11 cellular contexts compared by ENCODE assay signal in genomic region chr22:39478461-39478860, GRCh38. TPM values are rescaled to one million over a fixed set of nuclear protein-coding genes. Genes with fewer than 3 reads are reported as not detected.
A peak's percentile ranks its signal among the peaks of the same experiment; 100 is the strongest.
DNase-seq lines count a peak whose midpoint lies in the region; ATAC-seq and TF ChIP-seq lines count a peak whose summit lies in the region.
"Had no signal": no experiment of that assay in that cellular context is flagged by ENCODE, and none has a peak within 500 bp of the region (broad histone marks: within the 10 kb centered on the region; RNA-seq: fewer than 3 reads in every experiment).

No MANE protein-coding gene starts in this region.

- H3K9me3 ChIP-seq in neural progenitor cell (ENCODE audit: low read depth), result no peaks in the 10 kb centered on the region

- ATAC-seq in GM23338 (peak; percentile 75), HG03432 (IDR thresholded peaks at IDR 0.05; ENCODE audit: unreplicated experiment) (no peak)

- H3K27me3 ChIP-seq in GM23338 (ENCODE audit: insufficient read depth) (no peaks in the 10 kb centered on the region), neural progenitor cell (no peaks in the 10 kb centered on the region)

- H3K4me3 Mint-ChIP-seq in GM23338 (no peak overlapping the region), neural progenitor cell (no peak overlapping the region)
- H3K4me3 Mint-ChIP-seq: mesothelial cell of epicardium had no signal

- peaks cover 31% of the 10 kb centered on the region for H3K4me1 Mint-ChIP-seq in GM23338
- H3K4me1 Mint-ChIP-seq in neural progenitor cell, result peaks cover 32% of the 10 kb centered on the region

- TF ChIP-seq CTCF in GM23338 (conservative IDR thresholded peaks at IDR 0.05; ENCODE audit: low read depth in 2 of 2) (no peak), neural progenitor cell (IDR thresholded peaks at IDR 0.05) (no peak)

- H3K27ac Mint-ChIP-seq in GM23338 (no peak overlapping the region), neural progenitor cell (no peak overlapping the region)
- H3K27ac Mint-ChIP-seq: mesothelial cell of epicardium had no signal

- peaks cover 7% of the 10 kb centered on the region for H3K27me3 Mint-ChIP-seq in GM23338 (ENCODE audit: insufficient read depth, low read depth, poor library complexity)
- H3K27me3 Mint-ChIP-seq in neural progenitor cell (ENCODE audit: insufficient read depth, low read depth), result peaks cover 3% of the 10 kb centered on the region

- H3K36me3 ChIP-seq in GM23338 (ENCODE audit: insufficient read depth) (no peaks in the 10 kb centered on the region), neural progenitor cell (no peaks in the 10 kb centered on the region)

- peaks cover 7% of the 10 kb centered on the region; the same call in 1 of the 2 replicates for H4K20me1 ChIP-seq in GM23338 (replicated peaks; ENCODE audit: insufficient read depth)
- peaks cover 94% of the 10 kb centered on the region for H4K20me1 ChIP-seq in neural progenitor cell (ENCODE audit: low read depth)

- H3K4me2 ChIP-seq in GM23338 (no peak overlapping the region), neural progenitor cell (no peak overlapping the region)

- H3K9me3 Mint-ChIP-seq in GM23338 (no peaks in the 10 kb centered on the region; the same call in 2 of the 3 replicates), neural progenitor cell (peaks cover 2% of the 10 kb centered on the region)
- H3K9me3 Mint-ChIP-seq: mesothelial cell of epicardium had no signal

- H3K36me3 Mint-ChIP-seq in GM23338 (ENCODE audit: low read depth) (no peaks in the 10 kb centered on the region; the same call in 2 of the 3 replicates), neural progenitor cell (no peaks in the 10 kb centered on the region)
- H3K36me3 Mint-ChIP-seq: mesothelial cell of epicardium had no signal

- no peak overlapping the region for H3K9ac ChIP-seq in neural progenitor cell

- peaks cover 17% of the 10 kb centered on the region for H3K4me1 ChIP-seq in GM23338 (ENCODE audit: insufficient read depth)
- H3K4me1 ChIP-seq in neural progenitor cell, result peaks cover 25% of the 10 kb centered on the region

- H3F3A ChIP-seq in GM23338 (replicated peaks; ENCODE audit: low read depth) (0 out of 2 replicates have a peak, but pooled peaks cover 6% of the 10 kb centered on the region), neural progenitor cell (ENCODE audit: low read depth) (no peaks in the 10 kb centered on the region)

- no peak overlapping the region for H3K4me3 ChIP-seq in GM23338
- H3K4me3 ChIP-seq in neural progenitor cell, result no peak overlapping the region

- no peaks in the 10 kb centered on the region for H3K9me2 ChIP-seq in GM23338 (ENCODE audit: insufficient read depth)

- H3K79me2 ChIP-seq in GM23338 (replicated peaks; ENCODE audit: insufficient read depth) (no peaks in the 10 kb centered on the region), neural progenitor cell (ENCODE audit: low read depth) (no peaks in the 10 kb centered on the region)

- H2AFZ ChIP-seq in GM23338 (no peak overlapping the region), neural progenitor cell (replicated peaks) (no peak overlapping the region)

- peak; percentile 80 for DNase-seq in GM23338 (ENCODE audit: low spot score)
- peak; percentile 8 for DNase-seq in OCI-M1 (lab: John Stamatoyannopoulos, UW)
- DNase-seq in dermis blood vessel endothelial cell, result peak; percentile 44
- peak; percentile 60 for DNase-seq in neural progenitor cell (ENCODE audit: low spot score)
- DNase-seq in cerebellum (ENCODE audit: low spot score), result no peak
- DNase-seq in NCI-H2196 (lab: John Stamatoyannopoulos, UW; ENCODE audit: unreplicated experiment), result no peak
- DNase-seq: DMS 273 treated with DMSO at 0.1 percent for 48 hours, NCI-H1694, SIG-M5 had no signal

- H3K27ac ChIP-seq in GM23338 (ENCODE audit: low read depth) (no peak overlapping the region), neural progenitor cell (no peak overlapping the region)

TF ChIP-seq in GM23338, 12 proteins besides CTCF, POLR2A, EP300 and RAD21:
- no peak for TF ChIP-seq EZH2 (IDR thresholded peaks at IDR 0.05; ENCODE audit: low read depth, unreplicated experiment)
- TF ChIP-seq, protein P1, sequence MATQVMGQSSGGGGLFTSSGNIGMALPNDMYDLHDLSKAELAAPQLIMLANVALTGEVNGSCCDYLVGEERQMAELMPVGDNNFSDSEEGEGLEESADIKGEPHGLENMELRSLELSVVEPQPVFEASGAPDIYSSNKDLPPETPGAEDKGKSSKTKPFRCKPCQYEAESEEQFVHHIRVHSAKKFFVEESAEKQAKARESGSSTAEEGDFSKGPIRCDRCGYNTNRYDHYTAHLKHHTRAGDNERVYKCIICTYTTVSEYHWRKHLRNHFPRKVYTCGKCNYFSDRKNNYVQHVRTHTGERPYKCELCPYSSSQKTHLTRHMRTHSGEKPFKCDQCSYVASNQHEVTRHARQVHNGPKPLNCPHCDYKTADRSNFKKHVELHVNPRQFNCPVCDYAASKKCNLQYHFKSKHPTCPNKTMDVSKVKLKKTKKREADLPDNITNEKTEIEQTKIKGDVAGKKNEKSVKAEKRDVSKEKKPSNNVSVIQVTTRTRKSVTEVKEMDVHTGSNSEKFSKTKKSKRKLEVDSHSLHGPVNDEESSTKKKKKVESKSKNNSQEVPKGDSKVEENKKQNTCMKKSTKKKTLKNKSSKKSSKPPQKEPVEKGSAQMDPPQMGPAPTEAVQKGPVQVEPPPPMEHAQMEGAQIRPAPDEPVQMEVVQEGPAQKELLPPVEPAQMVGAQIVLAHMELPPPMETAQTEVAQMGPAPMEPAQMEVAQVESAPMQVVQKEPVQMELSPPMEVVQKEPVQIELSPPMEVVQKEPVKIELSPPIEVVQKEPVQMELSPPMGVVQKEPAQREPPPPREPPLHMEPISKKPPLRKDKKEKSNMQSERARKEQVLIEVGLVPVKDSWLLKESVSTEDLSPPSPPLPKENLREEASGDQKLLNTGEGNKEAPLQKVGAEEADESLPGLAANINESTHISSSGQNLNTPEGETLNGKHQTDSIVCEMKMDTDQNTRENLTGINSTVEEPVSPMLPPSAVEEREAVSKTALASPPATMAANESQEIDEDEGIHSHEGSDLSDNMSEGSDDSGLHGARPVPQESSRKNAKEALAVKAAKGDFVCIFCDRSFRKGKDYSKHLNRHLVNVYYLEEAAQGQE (IDR thresholded peaks at IDR 0.05; ENCODE audit: unreplicated experiment), result peak; percentile 88

RNA-seq across cellular contexts. Expression of gene MGAT3, which starts 21.6 kb away (rescaled TPM):
- 10.2 and 13.1 TPM in 2 replicates for total RNA-seq in GM23338 (2014; rRNA removed; shearing (Covaris generic))
- 1.6 and 1.7 TPM in 2 replicates for polyA plus RNA-seq in GM23338 (2016; fragmentation: Nextera tagmentation; extraction: Ambion mirVana)
- total RNA-seq in dermis blood vessel endothelial cell, result under 0.01 TPM in 1 of 2 replicates, not detected in the other
- total RNA-seq in neural progenitor cell (ENCODE audit: low replicate concordance), result 7.5 and 18.5 TPM in 2 replicates
- total RNA-seq in cerebellum, result 26.0 TPM

RNA-seq across cellular contexts. Expression of gene MIEF1, which starts 23.6 kb away (rescaled TPM):
- total RNA-seq in GM23338 (2014; rRNA removed; shearing (Covaris generic)), result 30.0 and 40.1 TPM in 2 replicates
- 12.2 and 13.2 TPM in 2 replicates for polyA plus RNA-seq in GM23338 (2016; fragmentation: Nextera tagmentation; extraction: Ambion mirVana)
- total RNA-seq in dermis blood vessel endothelial cell (19.4 and 26.5 TPM in 2 replicates), neural progenitor cell (ENCODE audit: low replicate concordance) (22.0 and 32.7 TPM in 2 replicates), cerebellum (24.8 TPM)

RNA-seq across cellular contexts. Expression of gene ATF4, which starts 41.9 kb away (rescaled TPM):
- total RNA-seq in GM23338 (2014; rRNA removed; shearing (Covaris generic)), result 366 and 446 TPM in 2 replicates
- 553 and 628 TPM in 2 replicates for polyA plus RNA-seq in GM23338 (2016; fragmentation: Nextera tagmentation; extraction: Ambion mirVana)
- total RNA-seq in dermis blood vessel endothelial cell (150 and 159 TPM in 2 replicates), neural progenitor cell (ENCODE audit: low replicate concordance) (189 and 230 TPM in 2 replicates), cerebellum (70.2 TPM)

RNA-seq across cellular contexts. Expression of gene RPS19BP1, which starts 54.1 kb away (rescaled TPM):
- total RNA-seq in GM23338 (2014; rRNA removed; shearing (Covaris generic)), result 153 and 169 TPM in 2 replicates
- polyA plus RNA-seq in GM23338 (2016; fragmentation: Nextera tagmentation; extraction: Ambion mirVana), result 215 and 216 TPM in 2 replicates
- total RNA-seq in dermis blood vessel endothelial cell (52.8 and 74.2 TPM in 2 replicates), neural progenitor cell (ENCODE audit: low replicate concordance) (27.7 and 68.3 TPM in 2 replicates), cerebellum (18.0 TPM)

Comparison
In these comparisons a context has a peak if more than half of its experiments do, and no peak if none do; other contexts are left out.
1. DNase-seq: peak in GM23338 (single experiment), OCI-M1 (single experiment), dermis blood vessel endothelial cell (single experiment) and neural progenitor cell (single experiment); none in cerebellum (single experiment) and NCI-H2196 (single experiment).